In the genomic region with DNA sequence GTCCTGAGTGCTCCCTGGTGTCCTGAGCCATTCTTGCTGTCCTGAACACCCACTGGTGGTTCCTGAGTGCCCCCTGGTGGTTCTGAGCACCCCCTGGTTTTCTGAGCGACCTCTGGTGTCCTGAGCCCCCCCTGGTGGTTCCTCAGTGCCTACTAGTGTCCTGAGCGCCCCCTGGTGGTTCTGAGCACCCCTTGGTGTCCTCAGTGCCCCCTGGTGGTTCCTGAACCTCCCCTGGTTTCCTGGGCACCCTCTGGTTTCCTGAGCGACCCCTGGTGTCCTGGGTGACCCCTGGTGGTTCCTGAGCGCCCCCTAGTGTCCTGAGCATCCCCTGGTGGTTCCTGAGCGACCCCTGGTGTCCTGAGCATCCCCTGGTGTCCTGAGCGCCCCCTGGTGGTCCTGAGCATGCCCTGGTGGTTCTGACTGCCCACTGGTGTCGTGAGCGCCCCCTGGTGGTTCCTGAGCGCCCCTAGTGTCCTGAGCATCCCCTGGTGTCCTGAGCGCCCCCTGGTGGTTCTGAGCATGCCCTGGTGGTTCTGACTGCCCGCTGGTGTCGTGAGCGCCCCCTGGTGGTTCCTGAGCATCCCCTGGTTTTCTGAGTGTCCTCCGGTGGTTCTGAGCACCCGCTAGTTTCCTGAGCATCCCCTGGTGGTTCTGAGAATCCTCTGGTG, we compare ENCODE assay signal across 8 cellular contexts.
A peak's percentile ranks its signal among the peaks of the same experiment; 100 is the strongest.
DNase-seq lines count a peak whose midpoint lies in the region; ATAC-seq and TF ChIP-seq lines count a peak whose summit lies in the region.

No MANE protein-coding gene starts in this region.

- dilution Hi-C loops in mammary epithelial cell (cut with HindIII; ENCODE audit: low sequenced_read_pairs): no loop called here

- CTCF ChIA-PET in mammary epithelial cell (lab: Charles Lee; ENCODE audit: low non-redundant PET): no interaction called here

- H3K4me2 ChIP-seq in mammary epithelial cell (ENCODE audit: insufficient read depth, low read depth, low read length): no peak overlapping the region

- DNase-seq in AG10803 (ENCODE audit: low read depth) (peak; percentile 3), T-helper 9 cell (peak; percentile 81), mammary epithelial cell (no peak), mucosa of gallbladder (ENCODE audit: low spot score) (peak; percentile 30), NCI-H1048 (lab: John Stamatoyannopoulos, UW) (no peak), SHP77 treated with DMSO at 0.1 percent for 48 hours (lab: John Stamatoyannopoulos, UW) (no peak)

- TF ChIP-seq CTCF in AG10803 (conservative IDR thresholded peaks at IDR 0.05; ENCODE audit: low read length) (peak; percentile 18; the same call in 1 of the 2 replicates), mammary epithelial cell (conservative IDR thresholded peaks at IDR 0.05 in 1 of 2, IDR thresholded peaks at IDR 0.05 in 1 of 2; ENCODE audit: extremely low read depth in 1 of 2, insufficient read depth in 1 of 2, low read depth in 1 of 2, low read length in 2 of 2) (peak; percentile 3 to 24)

- H3K9ac ChIP-seq in mammary epithelial cell (ENCODE audit: insufficient read depth, low read length): no peak overlapping the region

- H3K4me1 ChIP-seq in mammary epithelial cell (ENCODE audit: insufficient read depth, low read length): no peaks in the 10 kb centered on the region

- BruUV-seq in mammary epithelial cell (replicated peaks; lab: Mats Ljungman, UMichigan): no TSS peak

- ATAC-seq in GM19023 (IDR thresholded peaks at IDR 0.05; ENCODE audit: unreplicated experiment): peak; percentile 72
- ATAC-seq in HG03442 (IDR thresholded peaks at IDR 0.05; ENCODE audit: unreplicated experiment): peak; percentile 79

- no peaks in the 10 kb centered on the region for H4K20me1 ChIP-seq in mammary epithelial cell (ENCODE audit: insufficient read depth, low read length)

- H3K4me3 ChIP-seq in AG10803 (ENCODE audit: low read length): no peak overlapping the region
- no peak overlapping the region for H3K4me3 ChIP-seq in mammary epithelial cell (replicated peaks in 1 of 3; ENCODE audit: insufficient read depth in 1 of 3, low read depth in 2 of 3, low read length in 3 of 3)

- no peaks in the 10 kb centered on the region for H3K79me2 ChIP-seq in mammary epithelial cell (ENCODE audit: insufficient read depth, low read length)

- no peak overlapping the region for H3K27ac ChIP-seq in mammary epithelial cell (ENCODE audit: insufficient read depth, low read depth, low read length)

- intact Hi-C loops in mammary epithelial cell (cut with micrococcal nuclease): no loop called here

- peaks cover 7% of the 10 kb centered on the region for H3K9me3 ChIP-seq in mammary epithelial cell (replicated peaks; ENCODE audit: insufficient read depth, low read length)

- in situ Hi-C loops in mammary epithelial cell (cut with MboI; ENCODE audit: low sequenced_read_pairs in 2 of 2): no loop called here

- no peaks in the 10 kb centered on the region for H3K36me3 ChIP-seq in mammary epithelial cell (ENCODE audit: insufficient read depth, low read length)

- WGBS in mammary epithelial cell (ENCODE audit: low coverage, missing lambda C conversion rate): 92% methylated on average over 4 of the region's 15 CpGs

- no peak overlapping the region for H2AFZ ChIP-seq in mammary epithelial cell (ENCODE audit: low read depth, low read length)

- no peaks in the 10 kb centered on the region for H3K27me3 ChIP-seq in mammary epithelial cell (ENCODE audit: insufficient read depth, low read length)

Comparison
In these comparisons a context has a peak if more than half of its experiments do, and no peak if none do; other contexts are left out.
1. DNase-seq: peak in AG10803 (single experiment), T-helper 9 cell (single experiment) and mucosa of gallbladder (single experiment); none in mammary epithelial cell (single experiment), NCI-H1048 (single experiment) and SHP77 treated with DMSO at 0.1 percent for 48 hours (single experiment).